ENCODE assay signal across 1 cellular context in genomic region chr12:57755194-57755453, GRCh38.
TF ChIP-seq lines count a peak whose summit lies in the region.

No MANE protein-coding gene starts in this region.

TF ChIP-seq in H1, 55 proteins besides CTCF, POLR2A, EP300 and RAD21:
- TF ChIP-seq HDAC2 (IDR thresholded peaks at IDR 0.05; ENCODE audit: borderline replicate concordance in 1 of 2, low read depth in 2 of 2, low read length in 2 of 2) (no peak), ASH2L (IDR thresholded peaks at IDR 0.05; ENCODE audit: low read length) (no peak), POU5F1 (IDR thresholded peaks at IDR 0.05; ENCODE audit: low read depth, low read length) (no peak), JUN (IDR thresholded peaks at IDR 0.05; ENCODE audit: low read depth, low read length) (no peak), BRCA1 (IDR thresholded peaks at IDR 0.05; ENCODE audit: low read depth, low read length) (no peak), SUZ12 (IDR thresholded peaks at IDR 0.05; ENCODE audit: low read length) (no peak), YY1 (IDR thresholded peaks at IDR 0.05; ENCODE audit: low read depth, low read length) (no peak), FOSL1 (IDR thresholded peaks at IDR 0.05; ENCODE audit: insufficient read depth, low read depth, low read length) (no peak), ATF2 (IDR thresholded peaks at IDR 0.05; ENCODE audit: low read length) (no peak), CHD2 (IDR thresholded peaks at IDR 0.05; ENCODE audit: low read length) (no peak)
